In genomic region chr15:56016281-56016680, GRCh38 we compare ENCODE assay signal across 28 cellular contexts.
"Had no signal": no experiment of that assay in that cellular context is flagged by ENCODE, and none has a peak within 500 bp of the region (broad histone marks: within the 10 kb centered on the region; RNA-seq: fewer than 3 reads in every experiment).

No MANE protein-coding gene starts in this region.

- H3K4me3 Mint-ChIP-seq: natural killer cell; nephron; neural progenitor cell; stimulated activated effector memory CD8-positive, alpha-beta T cell treated with anti-CD3 and anti-CD28 coated beads, Interleukin-12 subunit alpha, Interleukin-12 subunit beta, amount 100 ng/mL, for 72 hours; stimulated activated naive B cell treated with anti-CD40 and anti-IgM and Interleukin-4, amounts not matched to agents 10 μg/mL and 1 μg/mL and 100 μg/mL, for 72 hours; stimulated activated naive CD8-positive, alpha-beta T cell treated with anti-CD3 and anti-CD28 coated beads, Interleukin-15, Interleukin-2, amounts not matched to agents 100 ng/mL and 50 ng/mL, for 24 hours had no signal

- H3K9me3 ChIP-seq: ovary, right lobe of liver, thoracic aorta, thyroid gland, upper lobe of left lung, vagina had no signal

- H2AFZ ChIP-seq: neural progenitor cell, parathyroid adenoma had no signal

- H3K4me2 ChIP-seq: neural progenitor cell had no signal

- H3K36me3 Mint-ChIP-seq: natural killer cell; stimulated activated effector memory CD8-positive, alpha-beta T cell treated with anti-CD3 and anti-CD28 coated beads, Interleukin-12 subunit alpha, Interleukin-12 subunit beta, amount 100 ng/mL, for 72 hours had no signal

- H3K27ac ChIP-seq: neural progenitor cell, ovary, parathyroid adenoma, psoas muscle, right lobe of liver, sigmoid colon, stomach, thoracic aorta, thyroid gland, tibial nerve, upper lobe of left lung, vagina had no signal

- FAIRE-seq: small intestine, urothelium cell line had no signal

- DNase-seq: natural killer cell; occipital lobe; ovary; posterior cingulate gyrus; psoas muscle; right cardiac atrium; right lobe of liver; sigmoid colon; small intestine; stimulated activated CD4-positive, alpha-beta T cell treated with anti-CD3 and anti-CD28 coated beads, Interleukin-15, amount 100 ng/mL, for 24 hours; stimulated activated CD4-positive, alpha-beta T cell treated with anti-CD3 and anti-CD28 coated beads, Interleukin-2, amount 100 ng/mL, for 24 hours; stimulated activated CD4-positive, alpha-beta T cell treated with anti-CD3 and anti-CD28 coated beads, Interleukin-2, amount 100 ng/mL, for 48 hours; stimulated activated CD4-positive, alpha-beta T cell treated with anti-CD3 and anti-CD28 coated beads, Interleukin-4, amount 100 ng/mL, for 24 hours; stimulated activated naive B cell treated with anti-CD40 and anti-IgM and Interleukin-4, amounts not matched to agents 10 μg/mL and 1 μg/mL and 100 μg/mL, for 72 hours; stimulated activated naive CD4-positive, alpha-beta T cell treated with Interleukin-2 at 50 U/mL for 16 hours; stomach; thyroid gland; upper lobe of left lung had no signal

- H3K9ac ChIP-seq: neural progenitor cell, parathyroid adenoma had no signal

- H3K27ac Mint-ChIP-seq: natural killer cell; nephron; neural progenitor cell; progenitor cell of endocrine pancreas; stimulated activated effector memory CD8-positive, alpha-beta T cell treated with anti-CD3 and anti-CD28 coated beads, Interleukin-12 subunit alpha, Interleukin-12 subunit beta, amount 100 ng/mL, for 72 hours; stimulated activated naive B cell treated with anti-CD40 and anti-IgM and Interleukin-4, amounts not matched to agents 10 μg/mL and 1 μg/mL and 100 μg/mL, for 72 hours; stimulated activated naive CD8-positive, alpha-beta T cell treated with anti-CD3 and anti-CD28 coated beads, Interleukin-15, Interleukin-2, amounts not matched to agents 100 ng/mL and 50 ng/mL, for 24 hours had no signal

- H3K36me3 ChIP-seq: neural progenitor cell, ovary, right lobe of liver, sigmoid colon, stomach, thoracic aorta, thyroid gland, tibial nerve, upper lobe of left lung, vagina had no signal

- H3K4me1 Mint-ChIP-seq: natural killer cell; nephron; neural progenitor cell; stimulated activated naive B cell treated with anti-CD40 and anti-IgM and Interleukin-4, amounts not matched to agents 10 μg/mL and 1 μg/mL and 100 μg/mL, for 72 hours had no signal

- H3K9me3 Mint-ChIP-seq: natural killer cell; stimulated activated effector memory CD8-positive, alpha-beta T cell treated with anti-CD3 and anti-CD28 coated beads, Interleukin-12 subunit alpha, Interleukin-12 subunit beta, amount 100 ng/mL, for 72 hours had no signal

- H3K79me2 ChIP-seq: parathyroid adenoma had no signal

- H3K4me1 ChIP-seq: neural progenitor cell, parathyroid adenoma, psoas muscle, right lobe of liver, sigmoid colon, stomach, thyroid gland, tibial nerve, upper lobe of left lung, vagina had no signal

- H3K27me3 ChIP-seq: neural progenitor cell, ovary, right lobe of liver, sigmoid colon, stomach, thyroid gland, tibial nerve, upper lobe of left lung, vagina had no signal

- H3K4me3 ChIP-seq: neural progenitor cell, ovary, psoas muscle, right lobe of liver, sigmoid colon, stomach, thoracic aorta, thyroid gland, tibial nerve, upper lobe of left lung, vagina had no signal

- ATAC-seq: natural killer cell; psoas muscle; right cardiac atrium; right lobe of liver; stimulated activated effector memory CD8-positive, alpha-beta T cell treated with anti-CD3 and anti-CD28 coated beads, Interleukin-12 subunit alpha, Interleukin-12 subunit beta, amount 100 ng/mL, for 72 hours; stimulated activated naive B cell treated with anti-CD40 and anti-IgM and Interleukin-4, amounts not matched to agents 10 μg/mL and 1 μg/mL and 100 μg/mL, for 72 hours had no signal
